Comparison of ENCODE assay signal across 8 cellular contexts in genomic region chr18:8705941-8706544, GRCh38. TPM values are rescaled to one million over a fixed set of nuclear protein-coding genes. Genes with fewer than 3 reads are reported as not detected.
DNase-seq lines count a peak whose midpoint lies in the region; ATAC-seq and TF ChIP-seq lines count a peak whose summit lies in the region.

No MANE protein-coding gene starts in this region.

- H3K4me3 Mint-ChIP-seq in activated CD8-positive, alpha-beta T cell treated with anti-CD3 and anti-CD28 coated beads for 36 hours: peak overlapping the region; percentile 33

- peaks cover 57% of the 10 kb centered on the region for H3K27me3 Mint-ChIP-seq in activated CD8-positive, alpha-beta T cell treated with anti-CD3 and anti-CD28 coated beads for 36 hours

- intact Hi-C loops in activated CD8-positive, alpha-beta T cell treated with anti-CD3 and anti-CD28 coated beads for 36 hours (cut with micrococcal nuclease): no loop called here

- no peaks in the 10 kb centered on the region for H3K36me3 Mint-ChIP-seq in activated CD8-positive, alpha-beta T cell treated with anti-CD3 and anti-CD28 coated beads for 36 hours (ENCODE audit: low read depth)

- no peaks in the 10 kb centered on the region for H3K9me3 ChIP-seq in cardiac muscle cell (ENCODE audit: low read depth)

- no peak for ATAC-seq in activated CD8-positive, alpha-beta T cell treated with anti-CD3 and anti-CD28 coated beads for 36 hours
- no peak for ATAC-seq in GM21717 (IDR thresholded peaks at IDR 0.05; ENCODE audit: unreplicated experiment)

- H3K27ac ChIP-seq in cardiac muscle cell: no peak overlapping the region

- H3K9me3 Mint-ChIP-seq in activated CD8-positive, alpha-beta T cell treated with anti-CD3 and anti-CD28 coated beads for 36 hours: no peaks in the 10 kb centered on the region

- peaks cover 11% of the 10 kb centered on the region for H3K4me1 Mint-ChIP-seq in activated CD8-positive, alpha-beta T cell treated with anti-CD3 and anti-CD28 coated beads for 36 hours (ENCODE audit: low read depth)

- H3K36me3 ChIP-seq in cardiac muscle cell: no peaks in the 10 kb centered on the region

- no peaks in the 10 kb centered on the region for H3K4me1 ChIP-seq in cardiac muscle cell (ENCODE audit: low read depth)

- peaks cover 23% of the 10 kb centered on the region for H3K27me3 ChIP-seq in cardiac muscle cell

- peak; percentile 18 for DNase-seq in EH (ENCODE audit: low read depth)
- no peak for DNase-seq in HFF-Myc (ENCODE audit: extremely low read depth, low read depth)
- DNase-seq in activated CD8-positive, alpha-beta T cell treated with anti-CD3 and anti-CD28 coated beads for 36 hours: peak; percentile 11
- DNase-seq in cardiac muscle cell (ENCODE audit: low read depth in 1 of 2, low spot score in 1 of 2): peak in 1 of 2 donors; percentile 24
- no peak for DNase-seq in retinal pigment epithelial cell (ENCODE audit: low read depth)
- no peak for DNase-seq in stimulated activated CD8-positive, alpha-beta memory T cell treated with anti-CD3 and anti-CD28 coated beads, Interleukin-4, amount 100 ng/mL, for 48 hours
- DNase-seq in NCI-H2029 (lab: John Stamatoyannopoulos, UW): no peak

- peak overlapping the region; percentile 93 for H3K4me3 ChIP-seq in HFF-Myc (replicated peaks; ENCODE audit: low read depth, low read length)
- H3K4me3 ChIP-seq in cardiac muscle cell: peak overlapping the region; percentile 58
- H3K4me3 ChIP-seq in retinal pigment epithelial cell (ENCODE audit: low read length): peak overlapping the region; percentile 69

- H3K27ac Mint-ChIP-seq in activated CD8-positive, alpha-beta T cell treated with anti-CD3 and anti-CD28 coated beads for 36 hours: no peak overlapping the region

- POLR2A ChIA-PET in activated CD8-positive, alpha-beta T cell treated with anti-CD3 and anti-CD28 coated beads for 36 hours (lab: Charles Lee): no interaction called here

- no peak for TF ChIP-seq CTCF in HFF-Myc (IDR thresholded peaks at IDR 0.05; ENCODE audit: low read depth, low read length, missing control alignments)
- TF ChIP-seq CTCF in activated CD8-positive, alpha-beta T cell treated with anti-CD3 and anti-CD28 coated beads for 36 hours (IDR thresholded peaks at IDR 0.05): no peak
- no peak for TF ChIP-seq CTCF in cardiac muscle cell (IDR thresholded peaks at IDR 0.05; ENCODE audit: low read depth, low read length)
- TF ChIP-seq CTCF in retinal pigment epithelial cell (conservative IDR thresholded peaks at IDR 0.05; ENCODE audit: low read depth, low read length): no peak

- CTCF ChIA-PET in activated CD8-positive, alpha-beta T cell treated with anti-CD3 and anti-CD28 coated beads for 36 hours (lab: Charles Lee): interaction anchor here (2.3 kb wide), 1 partner anchor 10 kb away, joined by 9 read pairs; no protein-coding TSS in a partner anchor

RNA-seq across cellular contexts. Expression of gene MTCL1, which starts 0.7 kb away (rescaled TPM):
- total RNA-seq in activated CD8-positive, alpha-beta T cell treated with anti-CD3 and anti-CD28 coated beads for 36 hours: under 1 TPM; 0.25 to 0.52 TPM
- 4.7 and 9.6 TPM in 2 replicates for total RNA-seq in cardiac muscle cell
- polyA plus RNA-seq in cardiac muscle cell: 1.8 and 3.5 TPM in 2 replicates

Comparison
In these comparisons a context has a peak if more than half of its experiments do, and no peak if none do; other contexts are left out.
1. DNase-seq: peak in EH (single experiment) and activated CD8-positive, alpha-beta T cell treated with anti-CD3 and anti-CD28 coated beads for 36 hours (single experiment); none in HFF-Myc (single experiment), retinal pigment epithelial cell (single experiment), stimulated activated CD8-positive, alpha-beta memory T cell treated with anti-CD3 and anti-CD28 coated beads, Interleukin-4, amount 100 ng/mL, for 48 hours (single experiment) and NCI-H2029 (single experiment).
2. Peak in every context shown above with its lines, with median percentiles within 50 percentile points of each other: H3K4me3 ChIP-seq.